Comparison of ENCODE assay signal across 16 cellular contexts in genomic region chr2:151258121-151258520, GRCh38. TPM values are rescaled to one million over a fixed set of nuclear protein-coding genes. Genes with fewer than 3 reads are reported as not detected.
DNase-seq lines count a peak whose midpoint lies in the region; TF ChIP-seq lines count a peak whose summit lies in the region.
"Had no signal": no experiment of that assay in that cellular context is flagged by ENCODE, and none has a peak within 500 bp of the region (broad histone marks: within the 10 kb centered on the region; RNA-seq: fewer than 3 reads in every experiment).

No MANE protein-coding gene starts in this region.

- TF ChIP-seq CTCF in fibroblast of the aortic adventitia (IDR thresholded peaks at IDR 0.05; ENCODE audit: insufficient read depth, low read length) = no peak

- DNase-seq in HCEC 1CT = peak; percentile 81
- peak; percentile 85 for DNase-seq in amniotic epithelial cell (ENCODE audit: low read depth)
- peak; percentile 87 for DNase-seq in fibroblast of the aortic adventitia (ENCODE audit: low read depth)
- peak; percentile 69 for DNase-seq in stromal cell of bone marrow (ENCODE audit: low read depth)
- DNase-seq in NCI-H69 (lab: John Stamatoyannopoulos, UW) = no peak
- no peak for DNase-seq in SW480 (ENCODE audit: low spot score)
- no peak for DNase-seq in putamen (ENCODE audit: low spot score)
- DNase-seq: activated gamma-delta T cell; left ventricle myocardium superior; naive thymus-derived CD8-positive, alpha-beta T cell; NCI-H1048; NCI-H2227 treated with DMSO at 0.1 percent for 48 hours; SK-N-SH; small intestine; stomach had no signal

- no peak overlapping the region for H3K4me3 ChIP-seq in fibroblast of the aortic adventitia (ENCODE audit: low read depth, low read length)
- H3K4me3 ChIP-seq: cardiac muscle cell, stomach had no signal

RNA-seq across cellular contexts. Expression of gene RBM43, which starts 3.5 kb away (rescaled TPM):
- total RNA-seq in fibroblast of the aortic adventitia (ENCODE audit: low replicate concordance) = 11.9 and 14.3 TPM in 2 replicates

RNA-seq across cellular contexts. Expression of gene NMI, which starts 31.3 kb away (rescaled TPM):
- 22.9 and 24.9 TPM in 2 replicates for total RNA-seq in fibroblast of the aortic adventitia (ENCODE audit: low replicate concordance)

Comparison
In these comparisons a context has a peak if more than half of its experiments do, and no peak if none do; other contexts are left out.
1. DNase-seq: peak in HCEC 1CT (single experiment), amniotic epithelial cell (single experiment), fibroblast of the aortic adventitia (single experiment) and stromal cell of bone marrow (single experiment); none in NCI-H69 (single experiment), SW480 (single experiment) and putamen (single experiment).